Comparison of ENCODE assay signal across 11 cellular contexts in genomic region chr12:68222336-68222735, GRCh38. TPM values are rescaled to one million over a fixed set of nuclear protein-coding genes. Genes with fewer than 3 reads are reported as not detected.
A peak's percentile ranks its signal among the peaks of the same experiment; 100 is the strongest.
DNase-seq lines count a peak whose midpoint lies in the region; ATAC-seq, FAIRE-seq and TF ChIP-seq lines count a peak whose summit lies in the region.
"Had no signal": no experiment of that assay in that cellular context is flagged by ENCODE, and none has a peak within 500 bp of the region (broad histone marks: within the 10 kb centered on the region; RNA-seq: fewer than 3 reads in every experiment).

No MANE protein-coding gene starts in this region.

- H3K4me3 Mint-ChIP-seq in natural killer cell treated with Interleukin-12 subunit alpha and Interleukin-12 subunit beta and Interleukin-15 and Interleukin-18, amount 100 ng/mL, for 72 hours, result peak overlapping the region; percentile 66
- H3K4me3 Mint-ChIP-seq in natural killer cell, result no peak overlapping the region
- no peak overlapping the region for H3K4me3 Mint-ChIP-seq in activated T-cell treated with anti-CD3 and anti-CD28 coated beads, Interleukin-2, amount 50 U/mL, for 24 hours
- H3K4me3 Mint-ChIP-seq: stimulated activated naive CD8-positive, alpha-beta T cell treated with anti-CD3 and anti-CD28 coated beads, Interleukin-15, Interleukin-2, amounts not matched to agents 100 ng/mL and 50 ng/mL, for 24 hours had no signal

- no peak overlapping the region for H3K23ac ChIP-seq in H1 (ENCODE audit: insufficient read length)

- H2BK5ac ChIP-seq in H1 (ENCODE audit: low read depth, low read length), result no peak overlapping the region

- H2AK5ac ChIP-seq in H1 (ENCODE audit: low read depth, low read length), result no peak overlapping the region

- no peak overlapping the region for H4K5ac ChIP-seq in H1 (ENCODE audit: insufficient read length, low read depth, low read length)

- peaks cover 16% of the 10 kb centered on the region for H3K36me3 Mint-ChIP-seq in natural killer cell treated with Interleukin-12 subunit alpha and Interleukin-12 subunit beta and Interleukin-15 and Interleukin-18, amount 100 ng/mL, for 72 hours
- no peaks in the 10 kb centered on the region for H3K36me3 Mint-ChIP-seq in natural killer cell
- H3K36me3 Mint-ChIP-seq in activated T-cell treated with anti-CD3 and anti-CD28 coated beads, Interleukin-2, amount 50 U/mL, for 24 hours (ENCODE audit: low read depth), result no peaks in the 10 kb centered on the region
- H3K36me3 Mint-ChIP-seq: CD14-positive monocyte had no signal

- H3K79me2 ChIP-seq in H1 (ENCODE audit: control insufficient read depth in 1 of 2, insufficient read depth in 2 of 2, low read length in 2 of 2), result no peaks in the 10 kb centered on the region

- no peak overlapping the region for H3K56ac ChIP-seq in H1 (replicated peaks; ENCODE audit: insufficient read length, low read depth, low read length)

- H3K9ac ChIP-seq in H1 (replicated peaks in 1 of 4; ENCODE audit: extremely low read depth in 1 of 4, low read depth in 3 of 4, low read length in 3 of 4), result no peak overlapping the region

- no peak overlapping the region for H2BK15ac ChIP-seq in H1 (ENCODE audit: low read length)

- no peaks in the 10 kb centered on the region; the same call in 1 of the 2 replicates for H3K23me2 ChIP-seq in H1 (ENCODE audit: low read depth, low read length)

- POLR2A ChIA-PET in H1 (lab: Charles Lee; ENCODE audit: partially characterized antibody), result interaction anchor here (0.7 to 1.3 kb wide), 2 partner anchors 29 to 110 kb away, joined by 3 read pairs; partner anchors contain the start of gene MDM1

- H3K14ac ChIP-seq in H1 (ENCODE audit: insufficient read length), result no peak overlapping the region

- no peak overlapping the region for H4K91ac ChIP-seq in H1 (replicated peaks; ENCODE audit: insufficient read length, low read length)

- WGBS in H1 (ENCODE audit: extremely low coverage in 1 of 2, insufficient coverage in 1 of 2, insufficient read length in 1 of 2, insufficient replicate concordance in 2 of 2, low coverage in 1 of 2, low lambda C conversion rate in 2 of 2, missing lambda C conversion rate in 1 of 2), 2 experiments, result 93% methylated on average over 6 of the region's 6 CpGs; no CpG with 5 or more reads in 1 of the 2 experiments

- no peak overlapping the region for H3K18ac ChIP-seq in H1 (ENCODE audit: extremely low read depth, low read length)

- TF ChIP-seq CTCF in natural killer cell (IDR thresholded peaks at IDR 0.05) (no peak), H1 (IDR thresholded peaks at IDR 0.05; ENCODE audit: control extremely low read depth in 1 of 3, insufficient read depth in 1 of 3, low read depth in 1 of 3, low read length in 3 of 3) (no peak)

- no peak overlapping the region for H3K4ac ChIP-seq in H1 (replicated peaks; ENCODE audit: insufficient read length, low read depth, low read length)

- H3K4me1 ChIP-seq in H1 (replicated peaks in 1 of 4; ENCODE audit: control insufficient read depth in 3 of 4, insufficient read depth in 4 of 4, low read length in 3 of 4), result no peaks in the 10 kb centered on the region

- H3K27me3 Mint-ChIP-seq in natural killer cell treated with Interleukin-12 subunit alpha and Interleukin-12 subunit beta and Interleukin-15 and Interleukin-18, amount 100 ng/mL, for 72 hours, result no peaks in the 10 kb centered on the region
- peaks cover 16 to 31% of the 10 kb centered on the region in 2 donors for H3K27me3 Mint-ChIP-seq in natural killer cell (ENCODE audit: low read depth in 2 of 2)
- peaks cover 5% of the 10 kb centered on the region for H3K27me3 Mint-ChIP-seq in activated T-cell treated with anti-CD3 and anti-CD28 coated beads, Interleukin-2, amount 50 U/mL, for 24 hours

- no peak overlapping the region for H2BK12ac ChIP-seq in H1 (ENCODE audit: low read depth, low read length)

- H4K20me1 ChIP-seq in H1 (replicated peaks in 1 of 2; ENCODE audit: control insufficient read depth in 1 of 2, insufficient read depth in 2 of 2, low read length in 2 of 2), result no peaks in the 10 kb centered on the region

- H3K27me3 ChIP-seq in H1 (replicated peaks in 1 of 4; ENCODE audit: control insufficient read depth in 3 of 4, extremely low read depth in 1 of 4, insufficient read depth in 3 of 4, low read length in 3 of 4), result no peaks in the 10 kb centered on the region

- H2BK20ac ChIP-seq in H1 (ENCODE audit: low read length), result no peak overlapping the region

- TF ChIP-seq RAD21 in H1 (IDR thresholded peaks at IDR 0.05 in 1 of 2, conservative IDR thresholded peaks at IDR 0.05 in 1 of 2; ENCODE audit: low read depth in 2 of 2, low read length in 2 of 2), result no peak

- no peak for FAIRE-seq in H1 (lab: Jason Lieb, UNC)

- CTCF ChIA-PET in H1 (lab: Charles Lee; ENCODE audit: partially characterized antibody), result interaction anchor here (0.6 to 5.1 kb wide), 41 partner anchors 10 to 1534 kb away, joined by 3 to 47 read pairs (median 4); no protein-coding TSS in a partner anchor

- no peak overlapping the region for H3K4me2 ChIP-seq in H1 (ENCODE audit: insufficient read depth in 1 of 2, low read depth in 2 of 2, low read length in 2 of 2)

- no peak overlapping the region for H4K8ac ChIP-seq in H1 (ENCODE audit: extremely low read depth, insufficient read depth, low read length)

- no peak overlapping the region for H2BK120ac ChIP-seq in H1 (replicated peaks; ENCODE audit: low read depth, low read length)

- H3K36me3 ChIP-seq in H1 (ENCODE audit: control insufficient read depth in 2 of 4, insufficient read depth in 4 of 4, low read length in 3 of 4), result no peaks in the 10 kb centered on the region

- no peak for DNase-seq in natural killer cell treated with Interleukin-12 subunit alpha and Interleukin-12 subunit beta and Interleukin-15 and Interleukin-18, amount 100 ng/mL, for 72 hours (ENCODE audit: low spot score)
- DNase-seq in natural killer cell, result no peak
- peak; percentile 81 for DNase-seq in NCI-H748 (lab: John Stamatoyannopoulos, UW; ENCODE audit: unreplicated experiment)
- no peak for DNase-seq in H1 (ENCODE audit: low read depth in 1 of 2, low spot score in 2 of 2)
- no peak for DNase-seq in activated T-cell treated with anti-CD3 and anti-CD28 coated beads, Interleukin-2, amount 50 U/mL, for 24 hours
- no peak for DNase-seq in GDM1 (lab: John Stamatoyannopoulos, UW)

- peaks cover 55 to 68% of the 10 kb centered on the region in 2 donors for H3K4me1 Mint-ChIP-seq in natural killer cell treated with Interleukin-12 subunit alpha and Interleukin-12 subunit beta and Interleukin-15 and Interleukin-18, amount 100 ng/mL, for 72 hours (ENCODE audit: low read depth in 2 of 2)
- peaks cover 6 to 7% of the 10 kb centered on the region in 2 donors for H3K4me1 Mint-ChIP-seq in natural killer cell
- H3K4me1 Mint-ChIP-seq in activated T-cell treated with anti-CD3 and anti-CD28 coated beads, Interleukin-2, amount 50 U/mL, for 24 hours (ENCODE audit: low read depth), result peaks cover 20% of the 10 kb centered on the region

- no peak overlapping the region for H3K27ac ChIP-seq in H1 (ENCODE audit: low read depth, low read length)

- no peak overlapping the region for H2AFZ ChIP-seq in H1 (ENCODE audit: low read length)

- ATAC-seq in natural killer cell treated with Interleukin-12 subunit alpha and Interleukin-12 subunit beta and Interleukin-15 and Interleukin-18, amount 100 ng/mL, for 72 hours, result peak; percentile 48 to 53
- ATAC-seq in natural killer cell, result no peak
- no peak for ATAC-seq in HG03439 (IDR thresholded peaks at IDR 0.05; ENCODE audit: unreplicated experiment)
- ATAC-seq in HG02973 (IDR thresholded peaks at IDR 0.05; ENCODE audit: unreplicated experiment), result no peak

- H3K9me3 ChIP-seq in H1 (ENCODE audit: insufficient read depth in 2 of 2, low read depth in 1 of 2, low read length in 1 of 2), result no peaks in the 10 kb centered on the region

- no peaks in the 10 kb centered on the region for H3K79me1 ChIP-seq in H1 (ENCODE audit: low read depth, low read length)

- H3K4me3 ChIP-seq in H1 (ENCODE audit: extremely low read depth in 1 of 4, insufficient read depth in 2 of 4, low read depth in 3 of 4, low read length in 4 of 4), result no peak overlapping the region

- intact Hi-C loops in natural killer cell (cut with micrococcal nuclease), result loop anchor here (5.0 kb wide), 1 partner anchor 525 kb away; the partner anchor contains the start of gene SLC35E3

- TF ChIP-seq POLR2A in H1 (IDR thresholded peaks at IDR 0.05; ENCODE audit: control extremely low read depth in 1 of 2, low read depth in 2 of 2, low read length in 2 of 2), result no peak

- peaks cover 2% of the 10 kb centered on the region for H3K9me3 Mint-ChIP-seq in natural killer cell treated with Interleukin-12 subunit alpha and Interleukin-12 subunit beta and Interleukin-15 and Interleukin-18, amount 100 ng/mL, for 72 hours
- H3K9me3 Mint-ChIP-seq in natural killer cell, result no peaks in the 10 kb centered on the region
- H3K9me3 Mint-ChIP-seq in activated T-cell treated with anti-CD3 and anti-CD28 coated beads, Interleukin-2, amount 50 U/mL, for 24 hours, result no peaks in the 10 kb centered on the region
- H3K9me3 Mint-ChIP-seq: CD14-positive monocyte; stimulated activated naive CD8-positive, alpha-beta T cell treated with anti-CD3 and anti-CD28 coated beads, Interleukin-15, Interleukin-2, amounts not matched to agents 100 ng/mL and 50 ng/mL, for 24 hours had no signal

- no peak for TF ChIP-seq EP300 in H1 (IDR thresholded peaks at IDR 0.05; ENCODE audit: borderline replicate concordance in 1 of 2, low read depth in 2 of 2, low read length in 2 of 2)

- H3K27ac Mint-ChIP-seq in natural killer cell treated with Interleukin-12 subunit alpha and Interleukin-12 subunit beta and Interleukin-15 and Interleukin-18, amount 100 ng/mL, for 72 hours, result peak overlapping the region; percentile 68 to 91
- H3K27ac Mint-ChIP-seq in natural killer cell, result no peak overlapping the region
- no peak overlapping the region for H3K27ac Mint-ChIP-seq in activated T-cell treated with anti-CD3 and anti-CD28 coated beads, Interleukin-2, amount 50 U/mL, for 24 hours
- H3K27ac Mint-ChIP-seq: CD14-positive monocyte had no signal

RNA-seq across cellular contexts. Expression of gene IL26, which starts 3.3 kb away (rescaled TPM):
- 10 to 100 TPM; 10.0 to 19.1 TPM for total RNA-seq in natural killer cell treated with Interleukin-12 subunit alpha and Interleukin-12 subunit beta and Interleukin-15 and Interleukin-18, amount 100 ng/mL, for 72 hours
- total RNA-seq in natural killer cell, result not detected
- not detected in 2 replicates for total RNA-seq in H1 (2021; fragmentation: NEBNext Ultra II Directional; extraction: Animal tissue kit (Norgen Biotek cat#: 25700))
- not detected in 2 replicates for polyA plus RNA-seq in H1 (2011; rRNA removed)
- polyA plus RNA-seq in H1 (2011; cell fraction: cytosol; rRNA removed), result not detected
- polyA plus RNA-seq in H1 (2011; cell fraction: nucleus; rRNA removed), result not detected
- polyA plus RNA-seq in H1 (2012, experiment 1 of 2), result not detected in 4 replicates
- not detected for polyA plus RNA-seq in H1 (2012, experiment 2 of 2)
- polyA plus RNA-seq in H1 (2013, experiment 1 of 2), result not detected
- polyA plus RNA-seq in H1 (2013, experiment 2 of 2), result not detected
- not detected in 2 replicates for polyA minus RNA-seq in H1 (2011; rRNA and poly(A)+ RNA removed)
- polyA minus RNA-seq in H1 (2011; cell fraction: cytosol; rRNA and poly(A)+ RNA removed), result not detected
- not detected for polyA minus RNA-seq in H1 (2011; cell fraction: nucleus; rRNA and poly(A)+ RNA removed)
- polyA plus RNA-seq: CD14-positive monocyte, neural cell had no signal

RNA-seq across cellular contexts. Expression of gene IL22, which starts 31.1 kb away (rescaled TPM):
- total RNA-seq in natural killer cell treated with Interleukin-12 subunit alpha and Interleukin-12 subunit beta and Interleukin-15 and Interleukin-18, amount 100 ng/mL, for 72 hours, result 1 to 10 TPM; 1.0 to 3.4 TPM
- not detected for total RNA-seq in natural killer cell
- total RNA-seq in H1 (2021; fragmentation: NEBNext Ultra II Directional; extraction: Animal tissue kit (Norgen Biotek cat#: 25700)), result not detected in 2 replicates
- polyA plus RNA-seq in H1 (2011; rRNA removed), result not detected in 2 replicates
- not detected for polyA plus RNA-seq in H1 (2011; cell fraction: cytosol; rRNA removed)
- not detected for polyA plus RNA-seq in H1 (2011; cell fraction: nucleus; rRNA removed)
- polyA plus RNA-seq in H1 (2012, experiment 1 of 2), result not detected in 4 replicates
- not detected for polyA plus RNA-seq in H1 (2012, experiment 2 of 2)
- polyA plus RNA-seq in H1 (2013, experiment 1 of 2), result not detected
- not detected for polyA plus RNA-seq in H1 (2013, experiment 2 of 2)
- polyA minus RNA-seq in H1 (2011; rRNA and poly(A)+ RNA removed), result not detected in 2 replicates
- not detected for polyA minus RNA-seq in H1 (2011; cell fraction: cytosol; rRNA and poly(A)+ RNA removed)
- polyA minus RNA-seq in H1 (2011; cell fraction: nucleus; rRNA and poly(A)+ RNA removed), result not detected
- polyA plus RNA-seq: CD14-positive monocyte, neural cell had no signal

Comparison
In these comparisons a context has a peak if more than half of its experiments do, and no peak if none do; other contexts are left out.
1. ATAC-seq: peak in natural killer cell treated with Interleukin-12 subunit alpha and Interleukin-12 subunit beta and Interleukin-15 and Interleukin-18, amount 100 ng/mL, for 72 hours (2 of 2); none in natural killer cell (0 of 3), HG03439 (single experiment) and HG02973 (single experiment).
2. H3K27ac Mint-ChIP-seq: peak in natural killer cell treated with Interleukin-12 subunit alpha and Interleukin-12 subunit beta and Interleukin-15 and Interleukin-18, amount 100 ng/mL, for 72 hours (2 of 2); none in natural killer cell (0 of 2) and activated T-cell treated with anti-CD3 and anti-CD28 coated beads, Interleukin-2, amount 50 U/mL, for 24 hours (single experiment).
3. RNA of gene IL26, which starts 3.3 kb away (total RNA-seq): 10.0 to 19.1 TPM in natural killer cell treated with Interleukin-12 subunit alpha and Interleukin-12 subunit beta and Interleukin-15 and Interleukin-18, amount 100 ng/mL, for 72 hours; not detected in natural killer cell and not detected in H1; every median in the first group is over 10 times any median in the second.